In the genomic region with DNA sequence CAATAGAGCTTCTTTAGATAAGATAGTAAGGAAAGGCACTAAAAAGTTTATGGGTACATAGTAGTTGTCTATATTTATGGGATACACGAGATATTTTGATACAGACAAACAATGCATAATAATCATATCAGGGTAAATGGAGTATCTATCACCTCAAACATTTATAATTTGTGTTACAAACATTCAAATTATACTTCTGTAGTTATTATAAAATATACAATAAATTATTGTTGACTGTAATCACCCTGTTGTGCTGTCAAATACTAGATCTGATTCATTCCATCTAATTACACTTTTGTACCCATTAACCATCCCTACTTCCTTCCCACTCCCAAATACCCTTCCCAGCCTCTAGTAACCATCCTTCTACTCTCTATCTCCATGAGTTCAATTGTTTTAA, we compare ENCODE assay signal across 34 cellular contexts.
"Had no signal": no experiment of that assay in that cellular context is flagged by ENCODE, and none has a peak within 500 bp of the region (broad histone marks: within the 10 kb centered on the region; RNA-seq: fewer than 3 reads in every experiment).

No MANE protein-coding gene starts in this region.

- H3K27me3 ChIP-seq: adrenal gland, ascending aorta, body of pancreas, brain microvascular endothelial cell, breast epithelium, cardiac muscle cell had no signal

- ATAC-seq: activated naive CD4-positive, alpha-beta T cell treated with anti-CD3 and anti-CD28 coated beads, Interleukin-2, amount 50 U/mL, for 72 hours; activated naive CD8-positive, alpha-beta T cell treated with anti-CD3 and anti-CD28 coated beads, Interleukin-2, amount 50 U/mL, for 24 hours; activated T-cell treated with anti-CD3 and anti-CD28 coated beads, Interleukin-2, amount 50 U/mL, for 4 hours; activated T-cell treated with anti-CD3 and anti-CD28 coated beads, Interleukin-2, amount 50 U/mL, for 72 hours; activated T-helper 17 cell treated with anti-CD3 and anti-CD28 coated beads, Interleukin-2, amount 50 U/mL, for 72 hours; body of pancreas had no signal

- H3K4me3 ChIP-seq: adrenal gland, ascending aorta, body of pancreas, breast epithelium, cardiac muscle cell had no signal

- H3K27ac ChIP-seq: adrenal gland, ascending aorta, body of pancreas, brain microvascular endothelial cell, breast epithelium, cardiac muscle cell had no signal

- H3K4me1 ChIP-seq: adrenal gland, ascending aorta, body of pancreas, breast epithelium had no signal

- H3K9me3 ChIP-seq: adrenal gland, ascending aorta, body of pancreas, breast epithelium had no signal

- DNase-seq: activated effector memory CD4-positive, alpha-beta T cell treated with anti-CD3 and anti-CD28 coated beads, Interleukin-2, amount 50 U/mL, for 16 hours; activated effector memory CD4-positive, alpha-beta T cell treated with Interleukin-2 at 50 U/mL for 16 hours; activated gamma-delta T cell; activated gamma-delta T cell treated with Interleukin-2 at 50 U/mL for 16 hours; activated naive CD4-positive, alpha-beta T cell; activated naive CD4-positive, alpha-beta T cell treated with anti-CD3 and anti-CD28 coated beads for 36 hours; activated naive CD4-positive, alpha-beta T cell treated with anti-CD3 and anti-CD28 coated beads, Interleukin-2, amount 10 ng/mL, durations not matched to agents 7 days and 5 days; activated naive CD4-positive, alpha-beta T cell treated with anti-CD3 and anti-CD28 coated beads, Interleukin-2, amount 50 U/mL, for 16 hours; activated naive CD4-positive, alpha-beta T cell treated with Interleukin-2 at 50 U/mL for 16 hours; activated naive CD8-positive, alpha-beta T cell treated with anti-CD3 and anti-CD28 coated beads for 36 hours; activated naive CD8-positive, alpha-beta T cell treated with anti-CD3 and anti-CD28 coated beads, Interleukin-2, amount 10 ng/mL, durations not matched to agents 7 days and 5 days; activated naive CD8-positive, alpha-beta T cell treated with anti-CD3 and anti-CD28 coated beads, Interleukin-2, amount 50 U/mL, for 24 hours; activated T-cell treated with anti-CD3 and anti-CD28 coated beads, Interleukin-2, amount 50 U/mL, for 1 hour; activated T-cell treated with anti-CD3 and anti-CD28 coated beads, Interleukin-2, amount 50 U/mL, for 24 hours; activated T-cell treated with anti-CD3 and anti-CD28 coated beads, Interleukin-2, amount 50 U/mL, for 4 hours; activated T-cell treated with anti-CD3 and anti-CD28 coated beads, Interleukin-2, amount 50 U/mL, for 48 hours; activated T-cell treated with anti-CD3 and anti-CD28 coated beads, Interleukin-2, amount 50 U/mL, for 72 hours; adrenal gland; amniotic stem cell; amygdala; anterior cingulate cortex; aorta; body of pancreas; brain microvascular endothelial cell; caudate nucleus; central memory CD4-positive, alpha-beta T cell; cerebellar nuclear complex had no signal

- H3K36me3 ChIP-seq: adrenal gland, ascending aorta, brain microvascular endothelial cell, breast epithelium, cardiac muscle cell had no signal

- FAIRE-seq: astrocyte, bronchial epithelial cell had no signal
